Comparison of ENCODE assay signal across 1 cellular context in genomic region chr2:118678985-118679384, GRCh38.
TF ChIP-seq lines count a peak whose summit lies in the region.

No MANE protein-coding gene starts in this region.

TF ChIP-seq in WTC11, 78 proteins besides CTCF, POLR2A, EP300 and RAD21 (continued from another document):
- TF ChIP-seq PRDM15 (CRISPR knock-in tag; IDR thresholded peaks at IDR 0.05) = peak; percentile 22; the same call in 1 of the 2 replicates
- TF ChIP-seq ZNF219 (CRISPR knock-in tag; IDR thresholded peaks at IDR 0.05; ENCODE audit: borderline replicate concordance) = no peak
